In genomic region chr1:156368889-156369684, GRCh38 we compare ENCODE assay signal across 9 cellular contexts. TPM values are rescaled to one million over a fixed set of nuclear protein-coding genes. Genes with fewer than 3 reads are reported as not detected.
DNase-seq lines count a peak whose midpoint lies in the region; ATAC-seq and TF ChIP-seq lines count a peak whose summit lies in the region.
"Had no signal": no experiment of that assay in that cellular context is flagged by ENCODE, and none has a peak within 500 bp of the region (broad histone marks: within the 10 kb centered on the region; RNA-seq: fewer than 3 reads in every experiment).

Gene RHBG, plus strand, starts transcription at chr1:156369211. Its CDS starts 39 bp downstream, at chr1:156369250.

- H2BK120ac ChIP-seq in mesendoderm (ENCODE audit: low read depth, low read length), result no peak within 1 kb of the TSS

- no CpG with 5 or more reads among the region's 48 CpGs for WGBS in mesendoderm (ENCODE audit: extremely low coverage, insufficient coverage, low lambda C conversion rate)

- peak within 1 kb of the TSS; percentile 21 for H3K18ac ChIP-seq in mesendoderm (ENCODE audit: low read length)

- peak within 1 kb of the TSS; percentile 80 for H3K4me3 ChIP-seq in PC-3 (ENCODE audit: low read length)
- peak within 1 kb of the TSS; percentile 13 to 67 (median 46) for H3K4me3 ChIP-seq in dorsolateral prefrontal cortex
- peak within 1 kb of the TSS; percentile 55 for H3K4me3 ChIP-seq in mesendoderm (ENCODE audit: low read length)

- no peak within 1 kb of the TSS for H2AK5ac ChIP-seq in mesendoderm (ENCODE audit: low read length)

- POLR2A ChIA-PET in PC-3 (lab: Charles Lee; ENCODE audit: unreplicated experiment), result interaction anchor here (0.5 kb wide), 1 partner anchor 279 kb away, joined by 9 read pairs; no protein-coding TSS in a partner anchor

- no peaks in the 10 kb centered on the region for H4K20me1 ChIP-seq in PC-3 (ENCODE audit: low read length)

- H3K36me3 ChIP-seq in PC-3 (ENCODE audit: low read depth, low read length) (no peaks in the 10 kb centered on the region), mesendoderm (ENCODE audit: control insufficient read depth, insufficient read depth, low read length) (no peaks in the 10 kb centered on the region)

- H3K79me1 ChIP-seq in mesendoderm (ENCODE audit: low read length), result no peaks in the 10 kb centered on the region

- intact Hi-C loops in PC-3 (cut with micrococcal nuclease) (no loop called here), dorsolateral prefrontal cortex (cut with DNase I) (no loop called here)

- H3K9me3 ChIP-seq in PC-3 (ENCODE audit: low read length), result no peaks in the 10 kb centered on the region

- no TSS peak for BruUV-seq in PC-3 (replicated peaks; lab: Mats Ljungman, UMichigan)

- H3K27me3 ChIP-seq in PC-3 (ENCODE audit: low read length) (no peaks in the 10 kb centered on the region), dorsolateral prefrontal cortex (peaks cover 0 to 18% (median 0%) of the 10 kb centered on the region in 45 donors), mesendoderm (ENCODE audit: insufficient read depth, low read length, poor library complexity) (no peaks in the 10 kb centered on the region)

- no peak within 1 kb of the TSS for H2BK15ac ChIP-seq in mesendoderm (replicated peaks; ENCODE audit: low read depth)

- peak within 1 kb of the TSS; percentile 81 for H3K23ac ChIP-seq in mesendoderm (ENCODE audit: low read length)

- CTCF ChIA-PET in PC-3 (lab: Charles Lee), result no interaction called here

- no peaks in the 10 kb centered on the region for H3F3A ChIP-seq in PC-3 (ENCODE audit: low read length, unreplicated experiment)

- peak within 1 kb of the TSS; percentile 98 for H2AFZ ChIP-seq in PC-3 (ENCODE audit: low read length)

- H3K4ac ChIP-seq in mesendoderm (ENCODE audit: low read depth, low read length), result no peak within 1 kb of the TSS

- H3K4me2 ChIP-seq in PC-3 (ENCODE audit: low read length), result peak within 1 kb of the TSS; percentile 99
- peak within 1 kb of the TSS; percentile 92 for H3K4me2 ChIP-seq in mesendoderm (ENCODE audit: low read length)

- no peaks in the 10 kb centered on the region for H3K9me2 ChIP-seq in PC-3 (replicated peaks; ENCODE audit: low read length)

- DNase-seq in NOMO-1 (lab: John Stamatoyannopoulos, UW; ENCODE audit: unreplicated experiment in 2 of 2) (peak; percentile 38 to 40), NOMO-1 treated with dmso at 0.1 percent for 144 hours (lab: John Stamatoyannopoulos, UW; ENCODE audit: unreplicated experiment) (no peak), PC-3 (peak; percentile 72), dorsolateral prefrontal cortex (peak in 1 of 10 donors; percentile 81), mesendoderm (peak; percentile 81), NK-92 (lab: John Stamatoyannopoulos, UW; ENCODE audit: unreplicated experiment) (no peak)
- no peak for DNase-seq in activated CD4-positive, CD25-positive, alpha-beta regulatory T cell treated with anti-CD3 and anti-CD28 coated beads, Interleukin-2, amount 50 U/mL, for 72 hours
- DNase-seq: DND-41 had no signal

- TF ChIP-seq CTCF in PC-3 (conservative IDR thresholded peaks at IDR 0.05; ENCODE audit: low read depth, low read length), result no peak
- no peak for TF ChIP-seq CTCF in dorsolateral prefrontal cortex (IDR thresholded peaks at IDR 0.05 in 54 of 56, conservative IDR thresholded peaks at IDR 0.05 in 2 of 56; ENCODE audit: low read depth in 1 of 56, partially characterized antibody in 56 of 56)

- H4K5ac ChIP-seq in mesendoderm (ENCODE audit: low read length), result no peak within 1 kb of the TSS

- H3K27ac ChIP-seq in PC-3 (ENCODE audit: low read length) (no peak within 1 kb of the TSS), dorsolateral prefrontal cortex (peak within 1 kb of the TSS in 1 of 59 donors; percentile 58), mesendoderm (ENCODE audit: low read depth, low read length) (no peak within 1 kb of the TSS)

- H3K79me2 ChIP-seq in PC-3 (ENCODE audit: low read length) (no peaks in the 10 kb centered on the region), mesendoderm (ENCODE audit: control insufficient read depth, insufficient read depth, low read length) (no peaks in the 10 kb centered on the region)

- H3K4me1 ChIP-seq in PC-3 (ENCODE audit: insufficient read depth, low read length) (peaks cover 5% of the 10 kb centered on the region; the same call in 1 of the 2 replicates), mesendoderm (ENCODE audit: control insufficient read depth, low read depth, low read length) (peaks cover 10% of the 10 kb centered on the region)

- H3K9ac ChIP-seq in PC-3 (ENCODE audit: low read length) (peak within 1 kb of the TSS; percentile 53), mesendoderm (ENCODE audit: low read length) (peak within 1 kb of the TSS; percentile 84)

- H2BK5ac ChIP-seq in mesendoderm (ENCODE audit: low read length), result peak within 1 kb of the TSS; percentile 70

- H3K56ac ChIP-seq in mesendoderm (ENCODE audit: low read length), result peak within 1 kb of the TSS; percentile 95

- peak; percentile 92 for ATAC-seq in PC-3
- no peak for ATAC-seq in GM19351 (IDR thresholded peaks at IDR 0.05; ENCODE audit: unreplicated experiment)

- no peak within 1 kb of the TSS for H4K8ac ChIP-seq in mesendoderm (ENCODE audit: low read depth, low read length)

RNA-seq across cellular contexts. Expression of gene RHBG, which starts in this region (rescaled TPM):
- total RNA-seq in PC-3 (2014; rRNA removed) (0.26 TPM in 1 of 2 replicates, not detected in the other), dorsolateral prefrontal cortex (under 1 TPM in 5 of 120 experiments, not detected in 115; 0.33 to 0.61 (median 0.44) TPM)
- 0.88 TPM for polyA plus RNA-seq in mesendoderm (2013, experiment 1 of 2)
- polyA plus RNA-seq in mesendoderm (2013, experiment 2 of 2), result 0.97 TPM

Comparison
In these comparisons a context has a peak if more than half of its experiments do, and no peak if none do; other contexts are left out.
1. DNase-seq: peak in NOMO-1 (2 of 2) and mesendoderm (single experiment); none in NOMO-1 treated with dmso at 0.1 percent for 144 hours (single experiment), NK-92 (single experiment) and activated CD4-positive, CD25-positive, alpha-beta regulatory T cell treated with anti-CD3 and anti-CD28 coated beads, Interleukin-2, amount 50 U/mL, for 72 hours (single experiment).
2. Peak in DNase-seq, ATAC-seq, H3K4me3 ChIP-seq, H3K9ac ChIP-seq and H3K4me2 ChIP-seq in PC-3; RNA of the gene not detected or under 1 TPM.
3. Peak in every context shown above with its lines, with median percentiles within 50 percentile points of each other: H3K4me3 ChIP-seq.